Comparison of ENCODE assay signal across 10 cellular contexts in genomic region chr1:15283500-15283899, GRCh38. TPM values are rescaled to one million over a fixed set of nuclear protein-coding genes. Genes with fewer than 3 reads are reported as not detected.
A peak's percentile ranks its signal among the peaks of the same experiment; 100 is the strongest.
DNase-seq lines count a peak whose midpoint lies in the region; ATAC-seq and TF ChIP-seq lines count a peak whose summit lies in the region.
"Had no signal": no experiment of that assay in that cellular context is flagged by ENCODE, and none has a peak within 500 bp of the region (broad histone marks: within the 10 kb centered on the region; RNA-seq: fewer than 3 reads in every experiment).

No MANE protein-coding gene starts in this region.

- no peak for ATAC-seq in GM18873 (IDR thresholded peaks at IDR 0.05; ENCODE audit: low FRiP score, unreplicated experiment)
- ATAC-seq: activated naive CD4-positive, alpha-beta T cell treated with anti-CD3 and anti-CD28 coated beads, Interleukin-2, amount 50 U/mL, for 72 hours had no signal

- H3K9me3 ChIP-seq in SJSA1 (replicated peaks) (no peaks in the 10 kb centered on the region), stomach (no peaks in the 10 kb centered on the region)

- TF ChIP-seq POLR2A in stomach (IDR thresholded peaks at IDR 0.05), result no peak

- H3K36me3 ChIP-seq in SJSA1 (no peaks in the 10 kb centered on the region), stomach (no peaks in the 10 kb centered on the region)

- 42 to 75% (median 53%) methylated on average over 2 of the region's 2 CpGs for WGBS in stomach, 5 donors

- no peak overlapping the region for H3K27ac ChIP-seq in SJSA1
- H3K27ac ChIP-seq in stomach, result peak overlapping the region; percentile 75 to 88 (median 80)

- no peak for TF ChIP-seq EP300 in stomach (IDR thresholded peaks at IDR 0.05)

- CTCF ChIA-PET in GM10248 (lab: Yijun Ruan, JAX), result interaction anchor here (1.2 to 1.7 kb wide), 4 partner anchors 9 to 155 kb away, joined by 3 to 4 read pairs (median 4); no protein-coding TSS in a partner anchor

- peak; percentile 48 for DNase-seq in DMS53 (lab: John Stamatoyannopoulos, UW)
- DNase-seq in DMS53 treated with DMSO at 0.1 percent for 48 hours (lab: John Stamatoyannopoulos, UW; ENCODE audit: unreplicated experiment), result no peak
- peak; percentile 50 to 72 for DNase-seq in SJSA1 (ENCODE audit: low read depth in 1 of 2, low spot score in 2 of 2)
- DNase-seq in fibroblast of mammary gland (ENCODE audit: low read depth), result peak; percentile 16
- no peak for DNase-seq in stomach
- DNase-seq in GM10248 (ENCODE audit: extremely low spot score), result no peak
- no peak for DNase-seq in GF-D8 (lab: John Stamatoyannopoulos, UW)
- DNase-seq: activated CD4-positive, alpha-beta T cell treated with anti-CD3 and anti-CD28 coated beads, Interleukin-2, amount 10 ng/mL, durations not matched to agents 24 days and 14 days had no signal

- H3K27me3 ChIP-seq in SJSA1 (replicated peaks) (no peaks in the 10 kb centered on the region), stomach (no peaks in the 10 kb centered on the region)

- H3K4me3 ChIP-seq in SJSA1 (no peak overlapping the region), fibroblast of mammary gland (ENCODE audit: control insufficient read depth, low read depth, low read length) (no peak overlapping the region), stomach (no peak overlapping the region)

- H3K4me1 ChIP-seq in SJSA1 (replicated peaks) (peaks cover 34% of the 10 kb centered on the region), stomach (peaks cover 22 to 42% (median 33%) of the 10 kb centered on the region in 4 donors)

- TF ChIP-seq CTCF in fibroblast of mammary gland (conservative IDR thresholded peaks at IDR 0.05; ENCODE audit: control insufficient read depth, insufficient read depth, low read depth, low read length), result peak; percentile 1
- TF ChIP-seq CTCF in stomach (IDR thresholded peaks at IDR 0.05), result peak in 1 of 7 experiments; percentile 10
- no peak for TF ChIP-seq CTCF in GM10248 (IDR thresholded peaks at IDR 0.05; ENCODE audit: control extremely low read depth, extremely low read depth, low read depth, missing control alignments)

- intact Hi-C loops in stomach (cut with DNase I; ENCODE audit: low total_unique reads), result no loop called here

- POLR2A ChIA-PET in GM10248 (lab: Yijun Ruan, JAX), result no interaction called here

RNA-seq across cellular contexts. Expression of gene FHAD1, which starts 36.5 kb away (rescaled TPM):
- 0.19 and 0.47 TPM in 2 replicates for total RNA-seq in SJSA1 (2014; rRNA removed; shearing (Covaris generic))
- 1 to 10 TPM in 2 of 5 donors, under 1 TPM in 1, not detected in 2; 0.45 to 5.1 (median 2.9) TPM for total RNA-seq in stomach
- polyA plus RNA-seq in stomach, result 1 to 10 TPM in 2 of 3 donors, under 1 TPM in 1; 0.38 to 1.7 (median 1.1) TPM
- total RNA-seq: activated CD4-positive, alpha-beta T cell treated with anti-CD3 and anti-CD28 coated beads, Interleukin-2, amount 10 ng/mL, durations not matched to agents 24 days and 14 days had no signal

Comparison
In these comparisons a context has a peak if more than half of its experiments do, and no peak if none do; other contexts are left out.
1. DNase-seq: peak in DMS53 (single experiment), SJSA1 (2 of 2) and fibroblast of mammary gland (single experiment); none in DMS53 treated with DMSO at 0.1 percent for 48 hours (single experiment), stomach (single experiment), GM10248 (single experiment) and GF-D8 (single experiment).